8 cellular contexts compared by ENCODE assay signal in the genomic region with DNA sequence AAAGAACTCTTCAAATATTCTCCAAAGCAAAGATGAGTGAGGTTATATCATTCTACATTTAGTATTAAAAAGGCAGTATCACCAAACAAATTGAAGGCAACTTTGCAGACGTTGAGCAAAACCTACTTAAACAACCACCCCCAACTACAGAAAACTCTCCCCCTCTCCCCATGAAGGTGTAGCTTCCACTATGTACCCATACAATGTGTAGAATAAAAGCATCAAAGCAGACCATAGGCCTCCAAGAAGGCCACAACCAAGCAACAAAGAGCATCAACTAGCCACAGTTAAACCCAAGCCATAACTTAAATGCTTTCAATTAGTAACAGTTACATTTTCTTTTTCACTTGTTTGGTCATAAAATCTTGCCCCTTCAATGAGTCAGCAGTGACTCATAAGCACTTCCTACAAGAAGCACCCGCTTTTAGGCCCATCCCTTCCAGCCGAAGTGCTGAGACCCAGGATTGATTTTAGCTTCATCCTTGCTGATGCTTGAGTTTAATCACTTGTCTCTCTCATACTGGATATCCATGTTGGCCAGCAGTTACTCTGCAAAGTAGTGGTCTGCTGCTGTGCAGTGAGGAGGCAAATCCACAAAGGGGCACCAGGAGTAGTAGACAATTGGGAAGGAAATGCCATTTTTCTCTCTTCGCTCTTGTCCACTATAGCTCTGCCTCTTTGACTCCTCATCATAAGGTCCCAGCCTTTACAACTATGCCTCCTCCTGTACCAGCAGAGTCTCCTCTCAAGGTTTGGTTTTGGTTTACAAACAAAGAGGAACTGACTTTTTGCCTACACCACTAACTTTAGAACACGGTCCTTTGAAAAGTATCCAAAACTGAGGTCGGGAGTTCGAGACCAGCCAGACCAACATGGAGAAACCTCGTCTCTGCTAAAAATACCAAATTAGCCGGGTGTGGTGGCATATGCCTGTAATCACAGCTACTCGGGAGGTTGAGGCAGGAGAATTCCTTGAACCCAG. TPM values are rescaled to one million over a fixed set of nuclear protein-coding genes. Genes with fewer than 3 reads are reported as not detected.
DNase-seq lines count a peak whose midpoint lies in the region; ATAC-seq lines count a peak whose summit lies in the region.

No MANE protein-coding gene starts in this region.

- H3K27me3 Mint-ChIP-seq in activated CD4-positive, alpha-beta memory T cell treated with anti-CD3 and anti-CD28 coated beads for 36 hours: no peaks in the 10 kb centered on the region

- H3K4me3 Mint-ChIP-seq in activated CD4-positive, alpha-beta memory T cell treated with anti-CD3 and anti-CD28 coated beads for 36 hours: peak overlapping the region; percentile 63

- intact Hi-C loops in activated CD4-positive, alpha-beta memory T cell treated with anti-CD3 and anti-CD28 coated beads for 36 hours (cut with micrococcal nuclease): loop anchor here (1.0 kb wide), 1 partner anchor 8 kb away; no protein-coding TSS in a partner anchor

- H3K4me1 Mint-ChIP-seq in activated CD4-positive, alpha-beta memory T cell treated with anti-CD3 and anti-CD28 coated beads for 36 hours (ENCODE audit: low read depth): peaks cover 16% of the 10 kb centered on the region

- H3K36me3 Mint-ChIP-seq in activated CD4-positive, alpha-beta memory T cell treated with anti-CD3 and anti-CD28 coated beads for 36 hours: no peaks in the 10 kb centered on the region

- H3K27ac Mint-ChIP-seq in activated CD4-positive, alpha-beta memory T cell treated with anti-CD3 and anti-CD28 coated beads for 36 hours: peak overlapping the region; percentile 88

- POLR2A ChIA-PET in activated CD4-positive, alpha-beta memory T cell treated with anti-CD3 and anti-CD28 coated beads for 36 hours (lab: Charles Lee): interaction anchor here (1.0 to 2.2 kb wide), 3 partner anchors 9 to 115 kb away, joined by 5 to 11 read pairs (median 5); partner anchors contain the start of genes FAM8A1 and NUP153

- DNase-seq in Daoy (ENCODE audit: low read depth): peak; percentile 93
- DNase-seq in HS-27A (ENCODE audit: low read depth): peak; percentile 92
- peak; percentile 59 for DNase-seq in activated CD4-positive, alpha-beta memory T cell treated with anti-CD3 and anti-CD28 coated beads for 36 hours
- DNase-seq in iPS-NIHi11 (ENCODE audit: low spot score): peak; percentile 21
- no peak for DNase-seq in NCI-H526 (lab: John Stamatoyannopoulos, UW)
- no peak for DNase-seq in NCI-H774 (lab: John Stamatoyannopoulos, UW)
- no peak for DNase-seq in SK-N-DZ (ENCODE audit: low spot score)

- CTCF ChIA-PET in activated CD4-positive, alpha-beta memory T cell treated with anti-CD3 and anti-CD28 coated beads for 36 hours (lab: Charles Lee): interaction anchor here (0.9 to 4.0 kb wide), 3 partner anchors 13 to 100 kb away, joined by 3 to 23 read pairs (median 3); no protein-coding TSS in a partner anchor

- ATAC-seq in GM21526 (IDR thresholded peaks at IDR 0.05; ENCODE audit: low FRiP score, unreplicated experiment): peak; percentile 77

- no peaks in the 10 kb centered on the region for H3K9me3 Mint-ChIP-seq in activated CD4-positive, alpha-beta memory T cell treated with anti-CD3 and anti-CD28 coated beads for 36 hours

RNA-seq across cellular contexts. Expression of gene NUP153, which starts 8.4 kb away (rescaled TPM):
- total RNA-seq in Daoy (2014; rRNA removed; shearing (Covaris generic)): 53.9 and 62.9 TPM in 2 replicates
- total RNA-seq in activated CD4-positive, alpha-beta memory T cell treated with anti-CD3 and anti-CD28 coated beads for 36 hours: 10 to 100 TPM; 72.4 to 78.2 TPM
- polyA plus RNA-seq in SK-N-DZ (2014; cell fraction: cytosol; rRNA removed): 28.7 and 35.6 TPM in 2 replicates
- 26.8 and 39.9 TPM in 2 replicates for polyA plus RNA-seq in SK-N-DZ (2014; cell fraction: nucleus; rRNA removed)

Comparison
In these comparisons a context has a peak if more than half of its experiments do, and no peak if none do; other contexts are left out.
1. DNase-seq: peak in Daoy (single experiment), HS-27A (single experiment), activated CD4-positive, alpha-beta memory T cell treated with anti-CD3 and anti-CD28 coated beads for 36 hours (single experiment) and iPS-NIHi11 (single experiment); none in NCI-H526 (0 of 2), NCI-H774 (single experiment) and SK-N-DZ (single experiment).